9 cellular contexts compared by ENCODE assay signal in the genomic region with DNA sequence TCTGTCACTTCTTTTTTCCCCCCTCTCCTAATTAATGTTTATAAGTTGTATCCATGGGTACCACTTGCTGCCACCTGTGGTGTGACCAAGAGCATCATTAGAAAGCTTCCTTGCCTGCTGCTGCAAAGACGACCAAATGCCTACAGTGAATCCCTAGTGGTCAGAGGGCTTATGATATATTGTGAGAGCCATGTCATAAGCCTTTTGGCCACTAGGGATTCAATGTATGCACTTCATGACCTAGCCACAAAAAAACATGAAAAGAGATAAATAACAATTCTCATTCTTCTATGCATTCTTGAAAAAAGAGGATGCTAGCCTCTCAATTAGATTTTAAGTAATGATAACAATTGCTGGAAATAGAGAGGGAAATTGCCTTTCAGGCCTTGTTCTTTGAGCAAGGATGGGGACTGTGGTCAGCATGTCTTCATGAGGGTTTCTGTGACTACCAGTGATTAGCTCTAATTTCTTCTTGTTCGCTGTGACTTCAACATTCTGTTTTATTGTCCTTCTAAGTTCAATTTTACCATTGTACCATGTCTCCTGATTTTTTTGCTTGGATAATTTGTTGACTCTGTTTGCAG.
A peak's percentile ranks its signal among the peaks of the same experiment; 100 is the strongest.
DNase-seq lines count a peak whose midpoint lies in the region; ATAC-seq and TF ChIP-seq lines count a peak whose summit lies in the region.
"Had no signal": no experiment of that assay in that cellular context is flagged by ENCODE, and none has a peak within 500 bp of the region (broad histone marks: within the 10 kb centered on the region; RNA-seq: fewer than 3 reads in every experiment).

No MANE protein-coding gene starts in this region.

- DNase-seq in NB4 (ENCODE audit: low read depth) (peak; percentile 23), epithelial cell of proximal tubule (ENCODE audit: low read depth) (no peak), caudate nucleus (lab: John Stamatoyannopoulos, UW) (no peak), left ventricle myocardium inferior (no peak), AG08396 (ENCODE audit: low spot score) (no peak), Calu3 (no peak)
- DNase-seq: stimulated activated CD4-positive, alpha-beta T cell treated with anti-CD3 and anti-CD28 coated beads, Interleukin-15, amount 100 ng/mL, for 24 hours had no signal

- no TSS peak for BruUV-seq in Calu3 (replicated peaks; lab: Mats Ljungman, UMichigan)

- H3K36me3 ChIP-seq in left ventricle myocardium inferior: no peaks in the 10 kb centered on the region

- H3K36me3 Mint-ChIP-seq in Calu3 (ENCODE audit: insufficient read depth, unreplicated experiment): no peaks in the 10 kb centered on the region

- intact Hi-C loops in left ventricle myocardium inferior (cut with micrococcal nuclease) (no loop called here), Calu3 (cut with micrococcal nuclease; ENCODE audit: unreplicated experiment) (loop anchor here (10.0 kb wide), 1 partner anchor 190 kb away; no protein-coding TSS in a partner anchor)

- H3K4me1 Mint-ChIP-seq in Calu3 (ENCODE audit: low read depth, unreplicated experiment): peaks cover 11% of the 10 kb centered on the region

- no peaks in the 10 kb centered on the region for H3K9me3 Mint-ChIP-seq in Calu3 (ENCODE audit: low read depth, unreplicated experiment)

- no peaks in the 10 kb centered on the region for H3K27me3 ChIP-seq in left ventricle myocardium inferior (ENCODE audit: low read depth)

- H3K27me3 Mint-ChIP-seq in Calu3 (ENCODE audit: unreplicated experiment): no peaks in the 10 kb centered on the region

- no peak overlapping the region for H3K27ac Mint-ChIP-seq in Calu3 (ENCODE audit: unreplicated experiment)

- H3K4me3 Mint-ChIP-seq in Calu3 (ENCODE audit: low read depth, unreplicated experiment): no peak overlapping the region

- peak; percentile 72 for ATAC-seq in GM19395 (IDR thresholded peaks at IDR 0.05; ENCODE audit: unreplicated experiment)

- TF ChIP-seq CTCF in C4-2B (conservative IDR thresholded peaks at IDR 0.05) (peak; percentile 55), NB4 (IDR thresholded peaks at IDR 0.05; ENCODE audit: low read depth, low read length) (peak; percentile 37), epithelial cell of proximal tubule (conservative IDR thresholded peaks at IDR 0.05; ENCODE audit: low read depth, low read length) (peak; percentile 24), left ventricle myocardium inferior (IDR thresholded peaks at IDR 0.05; ENCODE audit: borderline replicate concordance) (no peak), Calu3 (IDR thresholded peaks at IDR 0.05; ENCODE audit: unreplicated experiment) (no peak)

- H3K27ac ChIP-seq in C4-2B (no peak overlapping the region), caudate nucleus (ENCODE audit: low read depth, low read length) (no peak overlapping the region), left ventricle myocardium inferior (replicated peaks) (no peak overlapping the region)

- peaks cover 39% of the 10 kb centered on the region for H3K4me1 ChIP-seq in left ventricle myocardium inferior

- TF ChIP-seq POLR2A in NB4 (IDR thresholded peaks at IDR 0.05; ENCODE audit: extremely low read depth, insufficient read length): no peak

- H3K9me3 ChIP-seq in left ventricle myocardium inferior (replicated peaks): no peaks in the 10 kb centered on the region

- no peak overlapping the region for H3K4me3 ChIP-seq in NB4 (ENCODE audit: low read depth, low read length)
- H3K4me3 ChIP-seq in epithelial cell of proximal tubule (ENCODE audit: low read depth, low read length): no peak overlapping the region
- no peak overlapping the region for H3K4me3 ChIP-seq in left ventricle myocardium inferior

- CTCF ChIA-PET in Calu3 (lab: Charles Lee): interaction anchor here (1.0 to 1.3 kb wide), 2 partner anchors 15 to 27 kb away, joined by 3 read pairs; no protein-coding TSS in a partner anchor

Comparison
In these comparisons a context has a peak if more than half of its experiments do, and no peak if none do; other contexts are left out.
1. CTCF ChIP-seq: peak in C4-2B (single experiment), NB4 (single experiment) and epithelial cell of proximal tubule (single experiment); none in left ventricle myocardium inferior (single experiment) and Calu3 (single experiment).